ENCODE assay signal across 27 cellular contexts in the genomic region with DNA sequence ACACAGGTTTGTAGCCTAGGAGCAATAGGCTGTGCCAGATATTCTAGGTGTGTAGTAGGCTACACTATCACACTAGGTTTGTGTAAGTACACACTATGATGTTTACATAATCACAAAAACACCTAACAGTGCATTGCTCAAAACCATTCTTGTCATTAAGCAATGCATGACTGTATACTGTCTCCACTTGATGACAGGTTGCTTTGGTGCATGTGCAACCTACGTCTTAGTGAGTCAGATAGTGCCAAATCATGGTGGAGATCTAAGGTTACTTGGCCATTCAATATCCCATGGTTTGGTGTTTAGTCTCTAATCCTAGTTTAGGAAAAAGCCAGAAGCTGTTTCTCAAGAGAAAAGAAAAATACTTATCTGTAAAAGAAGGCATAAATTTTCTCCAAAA.
"Had no signal": no experiment of that assay in that cellular context is flagged by ENCODE, and none has a peak within 500 bp of the region (broad histone marks: within the 10 kb centered on the region; RNA-seq: fewer than 3 reads in every experiment).

No MANE protein-coding gene starts in this region.

- FAIRE-seq: endothelial cell of umbilical vein, keratinocyte had no signal

- ATAC-seq: heart right ventricle; left ventricle myocardium superior; lower lobe of right lung; natural killer cell; psoas muscle; right cardiac atrium; stimulated activated memory B cell treated with anti-CD40 and anti-IgM and Interleukin-4, amounts not matched to agents 10 μg/mL and 1 μg/mL and 100 μg/mL, for 72 hours; stimulated activated naive CD8-positive, alpha-beta T cell treated with anti-CD3 and anti-CD28 coated beads, Interleukin-15, Interleukin-2, amounts not matched to agents 100 U/mL and 50 U/mL, for 24 hours; upper lobe of right lung had no signal

- H3K4me1 ChIP-seq: heart right ventricle, lower lobe of right lung, psoas muscle, sigmoid colon, testis, tibial artery, upper lobe of right lung, uterus had no signal

- H3K9me3 ChIP-seq: lower lobe of right lung, ovary, psoas muscle, sigmoid colon, testis, tibial artery, upper lobe of right lung, uterus had no signal

- H3K4me3 ChIP-seq: coronary artery, heart right ventricle, lower lobe of right lung, ovary, psoas muscle, sigmoid colon, testis, tibial artery, upper lobe of right lung, uterus had no signal

- H3K27ac ChIP-seq: coronary artery, heart right ventricle, lower lobe of right lung, ovary, psoas muscle, sigmoid colon, testis, tibial artery, upper lobe of right lung, uterus had no signal

- H3K27me3 ChIP-seq: heart right ventricle, ovary, sigmoid colon, testis, tibial artery, upper lobe of right lung, uterus had no signal

- H3K36me3 ChIP-seq: heart right ventricle, lower lobe of right lung, ovary, sigmoid colon, tibial artery, upper lobe of right lung, uterus had no signal

- DNase-seq: dermis blood vessel endothelial cell; effector memory CD4-positive, alpha-beta T cell; foreskin melanocyte; glutamatergic neuron; heart right ventricle; hippocampal formation; immature natural killer cell; left ventricle myocardium superior; lower lobe of right lung; natural killer cell; occipital lobe; ovary; posterior cingulate gyrus; psoas muscle; right cardiac atrium; sigmoid colon; stimulated activated CD4-positive, alpha-beta T cell treated with anti-CD3 and anti-CD28 coated beads, Interleukin-4, amount 100 ng/mL, for 4 hours; stimulated activated naive CD8-positive, alpha-beta T cell treated with anti-CD3 and anti-CD28 coated beads, Interleukin-15, Interleukin-2, amounts not matched to agents 100 U/mL and 50 U/mL, for 24 hours; substantia nigra; testis; tibial artery; upper lobe of right lung; uterus had no signal
